Comparison of ENCODE assay signal across 8 cellular contexts in the genomic region with DNA sequence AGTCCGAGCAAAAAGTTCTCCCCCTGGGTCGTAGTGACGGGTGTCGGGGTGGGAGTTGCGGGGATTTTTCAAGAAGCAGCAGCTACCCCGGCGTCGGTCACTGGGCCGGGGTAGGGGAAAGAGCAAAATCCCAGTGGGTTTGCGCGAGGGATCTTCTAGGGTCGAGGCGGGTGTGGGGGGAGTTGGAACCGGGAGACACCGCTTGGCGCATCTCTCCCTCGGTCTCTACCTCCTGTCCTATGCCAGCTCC. TPM values are rescaled to one million over a fixed set of nuclear protein-coding genes. Genes with fewer than 3 reads are reported as not detected.
A peak's percentile ranks its signal among the peaks of the same experiment; 100 is the strongest.
DNase-seq lines count a peak whose midpoint lies in the region; ATAC-seq, FAIRE-seq and TF ChIP-seq lines count a peak whose summit lies in the region.

No MANE protein-coding gene starts in this region.

- peak overlapping the region; percentile 76 to 94 (median 87) for H3K4me3 ChIP-seq in skin epidermis

- intact Hi-C loops in activated CD4-positive, alpha-beta memory T cell treated with anti-CD3 and anti-CD28 coated beads for 36 hours (cut with micrococcal nuclease): loop anchor here (2.0 kb wide), 1 partner anchor 81 kb away; a partner anchor contains a TSS

- CTCF ChIA-PET in activated CD4-positive, alpha-beta memory T cell treated with anti-CD3 and anti-CD28 coated beads for 36 hours (lab: Charles Lee): interaction anchor here (0.9 to 5.0 kb wide), 11 partner anchors 9 to 302 kb away, joined by 3 to 86 read pairs (median 4); a partner anchor contains a TSS

- H3K27ac Mint-ChIP-seq in activated CD4-positive, alpha-beta memory T cell treated with anti-CD3 and anti-CD28 coated beads for 36 hours: peak overlapping the region; percentile 83
- peak overlapping the region; percentile 96 for H3K27ac Mint-ChIP-seq in glutamatergic neuron (ENCODE audit: unreplicated experiment)

- H3K9me3 Mint-ChIP-seq in activated CD4-positive, alpha-beta memory T cell treated with anti-CD3 and anti-CD28 coated beads for 36 hours: no peaks in the 10 kb centered on the region
- peaks cover 17% of the 10 kb centered on the region for H3K9me3 Mint-ChIP-seq in glutamatergic neuron (ENCODE audit: unreplicated experiment)

- H3K27me3 Mint-ChIP-seq in activated CD4-positive, alpha-beta memory T cell treated with anti-CD3 and anti-CD28 coated beads for 36 hours: no peaks in the 10 kb centered on the region
- peaks cover 16% of the 10 kb centered on the region for H3K27me3 Mint-ChIP-seq in glutamatergic neuron (ENCODE audit: unreplicated experiment)

- peak; percentile 55 for DNase-seq in GM20000 (ENCODE audit: low spot score)
- no peak for DNase-seq in activated CD4-positive, alpha-beta memory T cell treated with anti-CD3 and anti-CD28 coated beads for 36 hours
- no peak for DNase-seq in glutamatergic neuron
- DNase-seq in GM19240 (ENCODE audit: insufficient read length, low spot score): no peak
- no peak for DNase-seq in pons (ENCODE audit: low spot score)
- no peak for DNase-seq in GM12891 (ENCODE audit: insufficient read length, low spot score)

- POLR2A ChIA-PET in activated CD4-positive, alpha-beta memory T cell treated with anti-CD3 and anti-CD28 coated beads for 36 hours (lab: Charles Lee): interaction anchor here (0.5 to 3.6 kb wide), 13 partner anchors 11 to 1297 kb away, joined by 3 to 43 read pairs (median 4); a partner anchor contains a TSS

- H3K4me3 Mint-ChIP-seq in activated CD4-positive, alpha-beta memory T cell treated with anti-CD3 and anti-CD28 coated beads for 36 hours: peak overlapping the region; percentile 85
- peak overlapping the region; percentile 94 for H3K4me3 Mint-ChIP-seq in glutamatergic neuron (ENCODE audit: unreplicated experiment)

- peaks cover 8% of the 10 kb centered on the region for H3K4me1 Mint-ChIP-seq in activated CD4-positive, alpha-beta memory T cell treated with anti-CD3 and anti-CD28 coated beads for 36 hours (ENCODE audit: low read depth)
- H3K4me1 Mint-ChIP-seq in glutamatergic neuron (ENCODE audit: low read depth, unreplicated experiment): peaks cover 18% of the 10 kb centered on the region

- TF ChIP-seq CTCF in GM20000 (IDR thresholded peaks at IDR 0.05; ENCODE audit: extremely low read depth, missing control alignments) (no peak), glutamatergic neuron (IDR thresholded peaks at IDR 0.05; ENCODE audit: partially characterized antibody, unreplicated experiment) (no peak)

- no peak for FAIRE-seq in GM12891 (lab: Jason Lieb, UNC)

- H3K27ac ChIP-seq in skin epidermis: peak overlapping the region in 20 of 21 experiments; percentile 96 to 100 (median 99)

- peaks cover 11% of the 10 kb centered on the region for H3K36me3 Mint-ChIP-seq in activated CD4-positive, alpha-beta memory T cell treated with anti-CD3 and anti-CD28 coated beads for 36 hours
- no peaks in the 10 kb centered on the region for H3K36me3 Mint-ChIP-seq in glutamatergic neuron (ENCODE audit: unreplicated experiment)

- TF ChIP-seq POLR2A in GM12891 (IDR thresholded peaks at IDR 0.05; ENCODE audit: low read depth, low read length): no peak

- no peak for ATAC-seq in GM18502 (IDR thresholded peaks at IDR 0.05; ENCODE audit: poor library complexity, unreplicated experiment)

TF ChIP-seq in GM12891, 5 proteins besides CTCF, POLR2A, EP300 and RAD21:
- TF ChIP-seq TAF1 (IDR thresholded peaks at IDR 0.05; ENCODE audit: low read depth, low read length): no peak
- TF ChIP-seq POU2F2 (IDR thresholded peaks at IDR 0.05; ENCODE audit: low read depth, low read length): no peak
- TF ChIP-seq PAX5 (IDR thresholded peaks at IDR 0.05; ENCODE audit: insufficient read depth, low read length, severe bottlenecking): no peak
- TF ChIP-seq SPI1 (IDR thresholded peaks at IDR 0.05; ENCODE audit: low read depth, low read length): no peak
- TF ChIP-seq POLR2AphosphoS5 (IDR thresholded peaks at IDR 0.05; ENCODE audit: low read depth, low read length): no peak

RNA-seq across cellular contexts. Expression of a gene that starts 2.3 kb away (rescaled TPM):
- total RNA-seq in activated CD4-positive, alpha-beta memory T cell treated with anti-CD3 and anti-CD28 coated beads for 36 hours: 100 to 1,000 TPM; 112 to 118 TPM
- total RNA-seq in glutamatergic neuron (ENCODE audit: unreplicated experiment): 97.6 TPM
- 46.6 TPM for polyA plus RNA-seq in GM12891 (2012; ENCODE audit: low read depth, missing spikeins)

RNA-seq across cellular contexts. Expression of a gene that starts 22.1 kb away (rescaled TPM):
- total RNA-seq in activated CD4-positive, alpha-beta memory T cell treated with anti-CD3 and anti-CD28 coated beads for 36 hours: 10 to 100 TPM; 63.4 to 69.7 TPM
- total RNA-seq in glutamatergic neuron (ENCODE audit: unreplicated experiment): 146 TPM
- 25.2 TPM for polyA plus RNA-seq in GM12891 (2012; ENCODE audit: low read depth, missing spikeins)

RNA-seq across cellular contexts. Expression of a gene that starts 35.0 kb away (rescaled TPM):
- 10 to 100 TPM; 21.8 to 21.9 TPM for total RNA-seq in activated CD4-positive, alpha-beta memory T cell treated with anti-CD3 and anti-CD28 coated beads for 36 hours
- total RNA-seq in glutamatergic neuron (ENCODE audit: unreplicated experiment): 52.1 TPM
- polyA plus RNA-seq in GM12891 (2012; ENCODE audit: low read depth, missing spikeins): 22.5 TPM

RNA-seq across cellular contexts. Expression of a gene that starts 46.1 kb away (rescaled TPM):
- not detected for total RNA-seq in activated CD4-positive, alpha-beta memory T cell treated with anti-CD3 and anti-CD28 coated beads for 36 hours
- total RNA-seq in glutamatergic neuron (ENCODE audit: unreplicated experiment): not detected
- polyA plus RNA-seq in GM12891 (2012; ENCODE audit: low read depth, missing spikeins): 0.03 TPM

RNA-seq across cellular contexts. Expression of a gene that starts 51.3 kb away (rescaled TPM):
- total RNA-seq in activated CD4-positive, alpha-beta memory T cell treated with anti-CD3 and anti-CD28 coated beads for 36 hours: under 1 TPM in 1 of 2 experiments, not detected in 1; 0.19 TPM
- not detected for total RNA-seq in glutamatergic neuron (ENCODE audit: unreplicated experiment)
- polyA plus RNA-seq in GM12891 (2012; ENCODE audit: low read depth, missing spikeins): 0.83 TPM
